3 cellular contexts compared by ENCODE assay signal in the genomic region with DNA sequence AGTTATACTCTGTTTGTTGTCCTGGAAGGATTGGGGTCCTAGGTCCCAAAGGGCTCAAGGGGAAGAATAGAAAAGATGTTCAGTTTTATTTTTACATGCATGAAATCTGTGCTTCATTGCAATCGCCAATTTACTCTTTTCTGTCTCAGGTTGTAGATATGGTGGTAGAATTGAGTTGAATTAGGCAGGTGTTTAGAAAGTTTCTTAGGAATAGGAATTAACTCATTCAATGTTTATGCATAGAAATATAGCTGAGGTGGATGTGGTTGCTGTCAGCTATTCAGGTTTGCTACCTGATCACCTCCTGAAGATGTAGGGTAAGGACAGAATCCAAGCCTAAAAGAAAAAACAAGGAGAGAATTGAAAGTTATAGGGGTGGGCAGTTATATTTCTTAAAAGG.
TF ChIP-seq lines count a peak whose summit lies in the region.

No MANE protein-coding gene starts in this region.

TF ChIP-seq in SK-N-SH, 30 proteins besides CTCF, POLR2A, EP300 and RAD21 (continued from another document):
- TF ChIP-seq USF2 (IDR thresholded peaks at IDR 0.05; ENCODE audit: borderline replicate concordance, low read depth, low read length) (no peak), NRF1 (IDR thresholded peaks at IDR 0.05; ENCODE audit: low read depth, low read length) (no peak), GABPA (IDR thresholded peaks at IDR 0.05; ENCODE audit: low read depth) (no peak), RXRA (IDR thresholded peaks at IDR 0.05; ENCODE audit: borderline replicate concordance, low read depth) (no peak), FOSL2 (IDR thresholded peaks at IDR 0.05; ENCODE audit: borderline replicate concordance, low read depth) (no peak), JUND (IDR thresholded peaks at IDR 0.05) (no peak), MXI1 (IDR thresholded peaks at IDR 0.05; ENCODE audit: low read depth, low read length) (no peak), USF1 (IDR thresholded peaks at IDR 0.05; ENCODE audit: borderline replicate concordance, low read depth) (no peak), NFIC (IDR thresholded peaks at IDR 0.05; ENCODE audit: borderline replicate concordance) (no peak)
- TF ChIP-seq, protein P1, sequence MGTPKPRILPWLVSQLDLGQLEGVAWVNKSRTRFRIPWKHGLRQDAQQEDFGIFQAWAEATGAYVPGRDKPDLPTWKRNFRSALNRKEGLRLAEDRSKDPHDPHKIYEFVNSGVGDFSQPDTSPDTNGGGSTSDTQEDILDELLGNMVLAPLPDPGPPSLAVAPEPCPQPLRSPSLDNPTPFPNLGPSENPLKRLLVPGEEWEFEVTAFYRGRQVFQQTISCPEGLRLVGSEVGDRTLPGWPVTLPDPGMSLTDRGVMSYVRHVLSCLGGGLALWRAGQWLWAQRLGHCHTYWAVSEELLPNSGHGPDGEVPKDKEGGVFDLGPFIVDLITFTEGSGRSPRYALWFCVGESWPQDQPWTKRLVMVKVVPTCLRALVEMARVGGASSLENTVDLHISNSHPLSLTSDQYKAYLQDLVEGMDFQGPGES (IDR thresholded peaks at IDR 0.05; ENCODE audit: low read depth, low read length) = no peak
- TF ChIP-seq, protein P2, sequence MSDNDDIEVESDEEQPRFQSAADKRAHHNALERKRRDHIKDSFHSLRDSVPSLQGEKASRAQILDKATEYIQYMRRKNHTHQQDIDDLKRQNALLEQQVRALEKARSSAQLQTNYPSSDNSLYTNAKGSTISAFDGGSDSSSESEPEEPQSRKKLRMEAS (IDR thresholded peaks at IDR 0.05; ENCODE audit: low read depth) = no peak

TF ChIP-seq in SK-N-SH treated with all-trans-retinoic acid at 6 μM for 48 hours, 23 proteins besides CTCF, POLR2A, EP300 and RAD21 (continued from another document):
- TF ChIP-seq, protein P3, sequence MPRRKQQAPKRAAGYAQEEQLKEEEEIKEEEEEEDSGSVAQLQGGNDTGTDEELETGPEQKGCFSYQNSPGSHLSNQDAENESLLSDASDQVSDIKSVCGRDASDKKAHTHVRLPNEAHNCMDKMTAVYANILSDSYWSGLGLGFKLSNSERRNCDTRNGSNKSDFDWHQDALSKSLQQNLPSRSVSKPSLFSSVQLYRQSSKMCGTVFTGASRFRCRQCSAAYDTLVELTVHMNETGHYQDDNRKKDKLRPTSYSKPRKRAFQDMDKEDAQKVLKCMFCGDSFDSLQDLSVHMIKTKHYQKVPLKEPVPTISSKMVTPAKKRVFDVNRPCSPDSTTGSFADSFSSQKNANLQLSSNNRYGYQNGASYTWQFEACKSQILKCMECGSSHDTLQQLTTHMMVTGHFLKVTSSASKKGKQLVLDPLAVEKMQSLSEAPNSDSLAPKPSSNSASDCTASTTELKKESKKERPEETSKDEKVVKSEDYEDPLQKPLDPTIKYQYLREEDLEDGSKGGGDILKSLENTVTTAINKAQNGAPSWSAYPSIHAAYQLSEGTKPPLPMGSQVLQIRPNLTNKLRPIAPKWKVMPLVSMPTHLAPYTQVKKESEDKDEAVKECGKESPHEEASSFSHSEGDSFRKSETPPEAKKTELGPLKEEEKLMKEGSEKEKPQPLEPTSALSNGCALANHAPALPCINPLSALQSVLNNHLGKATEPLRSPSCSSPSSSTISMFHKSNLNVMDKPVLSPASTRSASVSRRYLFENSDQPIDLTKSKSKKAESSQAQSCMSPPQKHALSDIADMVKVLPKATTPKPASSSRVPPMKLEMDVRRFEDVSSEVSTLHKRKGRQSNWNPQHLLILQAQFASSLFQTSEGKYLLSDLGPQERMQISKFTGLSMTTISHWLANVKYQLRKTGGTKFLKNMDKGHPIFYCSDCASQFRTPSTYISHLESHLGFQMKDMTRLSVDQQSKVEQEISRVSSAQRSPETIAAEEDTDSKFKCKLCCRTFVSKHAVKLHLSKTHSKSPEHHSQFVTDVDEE (CRISPR knock-in tag; IDR thresholded peaks at IDR 0.05) = no peak
- TF ChIP-seq, protein P4, sequence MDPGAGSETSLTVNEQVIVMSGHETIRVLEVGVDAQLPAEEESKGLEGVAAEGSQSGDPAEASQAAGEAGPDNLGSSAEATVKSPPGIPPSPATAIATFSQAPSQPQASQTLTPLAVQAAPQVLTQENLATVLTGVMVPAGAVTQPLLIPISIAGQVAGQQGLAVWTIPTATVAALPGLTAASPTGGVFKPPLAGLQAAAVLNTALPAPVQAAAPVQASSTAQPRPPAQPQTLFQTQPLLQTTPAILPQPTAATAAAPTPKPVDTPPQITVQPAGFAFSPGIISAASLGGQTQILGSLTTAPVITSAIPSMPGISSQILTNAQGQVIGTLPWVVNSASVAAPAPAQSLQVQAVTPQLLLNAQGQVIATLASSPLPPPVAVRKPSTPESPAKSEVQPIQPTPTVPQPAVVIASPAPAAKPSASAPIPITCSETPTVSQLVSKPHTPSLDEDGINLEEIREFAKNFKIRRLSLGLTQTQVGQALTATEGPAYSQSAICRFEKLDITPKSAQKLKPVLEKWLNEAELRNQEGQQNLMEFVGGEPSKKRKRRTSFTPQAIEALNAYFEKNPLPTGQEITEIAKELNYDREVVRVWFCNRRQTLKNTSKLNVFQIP (CRISPR knock-in tag; IDR thresholded peaks at IDR 0.05; ENCODE audit: borderline replicate concordance, low read depth) = no peak
- TF ChIP-seq BACH2 (CRISPR knock-in tag; IDR thresholded peaks at IDR 0.05; ENCODE audit: borderline replicate concordance) (no peak), RARB (CRISPR knock-in tag; IDR thresholded peaks at IDR 0.05) (no peak), ZC3H10 (CRISPR knock-in tag; IDR thresholded peaks at IDR 0.05) (no peak), ZFP3 (CRISPR knock-in tag; IDR thresholded peaks at IDR 0.05) (no peak), ZFP30 (CRISPR knock-in tag; IDR thresholded peaks at IDR 0.05) (no peak), TCF4 (CRISPR knock-in tag; IDR thresholded peaks at IDR 0.05; ENCODE audit: borderline replicate concordance) (no peak), ZNF565 (CRISPR knock-in tag; conservative IDR thresholded peaks at IDR 0.05; ENCODE audit: low read depth) (no peak), GLIS3 (CRISPR knock-in tag; IDR thresholded peaks at IDR 0.05) (no peak), CSDC2 (CRISPR knock-in tag; IDR thresholded peaks at IDR 0.05) (no peak), ISL1 (CRISPR knock-in tag; IDR thresholded peaks at IDR 0.05) (no peak), CSRNP3 (CRISPR knock-in tag; IDR thresholded peaks at IDR 0.05) (no peak), SNAI2 (CRISPR knock-in tag; IDR thresholded peaks at IDR 0.05) (no peak), CREB5 (CRISPR knock-in tag; IDR thresholded peaks at IDR 0.05; ENCODE audit: low read depth) (no peak)

TF ChIP-seq in neural cell, 6 proteins besides CTCF, POLR2A, EP300 and RAD21 (continued from another document):
- TF ChIP-seq, protein P5, sequence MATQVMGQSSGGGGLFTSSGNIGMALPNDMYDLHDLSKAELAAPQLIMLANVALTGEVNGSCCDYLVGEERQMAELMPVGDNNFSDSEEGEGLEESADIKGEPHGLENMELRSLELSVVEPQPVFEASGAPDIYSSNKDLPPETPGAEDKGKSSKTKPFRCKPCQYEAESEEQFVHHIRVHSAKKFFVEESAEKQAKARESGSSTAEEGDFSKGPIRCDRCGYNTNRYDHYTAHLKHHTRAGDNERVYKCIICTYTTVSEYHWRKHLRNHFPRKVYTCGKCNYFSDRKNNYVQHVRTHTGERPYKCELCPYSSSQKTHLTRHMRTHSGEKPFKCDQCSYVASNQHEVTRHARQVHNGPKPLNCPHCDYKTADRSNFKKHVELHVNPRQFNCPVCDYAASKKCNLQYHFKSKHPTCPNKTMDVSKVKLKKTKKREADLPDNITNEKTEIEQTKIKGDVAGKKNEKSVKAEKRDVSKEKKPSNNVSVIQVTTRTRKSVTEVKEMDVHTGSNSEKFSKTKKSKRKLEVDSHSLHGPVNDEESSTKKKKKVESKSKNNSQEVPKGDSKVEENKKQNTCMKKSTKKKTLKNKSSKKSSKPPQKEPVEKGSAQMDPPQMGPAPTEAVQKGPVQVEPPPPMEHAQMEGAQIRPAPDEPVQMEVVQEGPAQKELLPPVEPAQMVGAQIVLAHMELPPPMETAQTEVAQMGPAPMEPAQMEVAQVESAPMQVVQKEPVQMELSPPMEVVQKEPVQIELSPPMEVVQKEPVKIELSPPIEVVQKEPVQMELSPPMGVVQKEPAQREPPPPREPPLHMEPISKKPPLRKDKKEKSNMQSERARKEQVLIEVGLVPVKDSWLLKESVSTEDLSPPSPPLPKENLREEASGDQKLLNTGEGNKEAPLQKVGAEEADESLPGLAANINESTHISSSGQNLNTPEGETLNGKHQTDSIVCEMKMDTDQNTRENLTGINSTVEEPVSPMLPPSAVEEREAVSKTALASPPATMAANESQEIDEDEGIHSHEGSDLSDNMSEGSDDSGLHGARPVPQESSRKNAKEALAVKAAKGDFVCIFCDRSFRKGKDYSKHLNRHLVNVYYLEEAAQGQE (IDR thresholded peaks at IDR 0.05; ENCODE audit: borderline replicate concordance) = no peak
- TF ChIP-seq MXI1 (conservative IDR thresholded peaks at IDR 0.05; ENCODE audit: poor library complexity, severe bottlenecking) = no peak
- TF ChIP-seq TAF1 (IDR thresholded peaks at IDR 0.05; ENCODE audit: low read depth) = no peak
- TF ChIP-seq SMC3 (conservative IDR thresholded peaks at IDR 0.05; ENCODE audit: poor library complexity) = no peak
